ENCODE assay signal across 1 cellular context in the genomic region with DNA sequence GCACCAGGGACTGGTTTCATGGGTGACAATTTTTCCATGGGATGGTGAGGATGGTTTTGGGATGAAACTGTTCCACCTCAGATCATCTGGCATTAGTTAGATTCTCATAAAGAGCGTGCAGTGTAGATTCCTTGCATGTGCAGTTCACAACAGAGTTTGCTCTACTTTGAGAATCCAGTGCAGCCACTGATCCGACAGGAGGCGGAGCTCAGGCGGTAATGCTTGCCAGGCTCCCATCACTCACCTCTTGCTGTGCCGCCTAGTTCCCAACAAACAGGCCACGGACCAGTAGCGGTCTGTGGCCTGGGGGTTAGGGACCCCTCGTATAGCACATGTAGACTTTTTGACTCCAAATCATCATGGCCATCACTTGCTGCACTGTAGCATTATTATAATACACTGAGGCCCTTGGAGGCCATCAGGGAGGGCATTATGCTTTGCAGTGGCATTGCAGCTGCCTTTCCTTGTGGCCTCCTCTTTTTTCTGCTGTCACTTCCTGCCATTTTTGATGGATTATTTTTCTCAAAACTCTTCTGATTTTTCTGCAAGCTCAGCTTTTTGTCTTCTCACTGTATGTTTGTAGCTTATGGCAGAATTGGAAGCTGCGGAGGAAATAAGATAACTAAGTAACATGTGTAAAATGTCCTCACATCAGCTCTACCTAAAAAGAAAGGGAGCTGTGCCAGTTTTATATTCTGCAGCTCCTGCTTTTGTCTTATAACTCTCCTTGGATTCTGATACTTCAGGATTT.
TF ChIP-seq lines count a peak whose summit lies in the region.

No MANE protein-coding gene starts in this region.

TF ChIP-seq in IMR-90, 13 proteins besides CTCF, POLR2A, EP300 and RAD21:
- TF ChIP-seq NFE2L2 (IDR thresholded peaks at IDR 0.05; ENCODE audit: low read depth, low read length) (no peak), MAZ (IDR thresholded peaks at IDR 0.05; ENCODE audit: borderline replicate concordance, low read depth, low read length) (no peak), MAFK (IDR thresholded peaks at IDR 0.05; ENCODE audit: low read depth, low read length) (peak; percentile 96)
